In the genomic region with DNA sequence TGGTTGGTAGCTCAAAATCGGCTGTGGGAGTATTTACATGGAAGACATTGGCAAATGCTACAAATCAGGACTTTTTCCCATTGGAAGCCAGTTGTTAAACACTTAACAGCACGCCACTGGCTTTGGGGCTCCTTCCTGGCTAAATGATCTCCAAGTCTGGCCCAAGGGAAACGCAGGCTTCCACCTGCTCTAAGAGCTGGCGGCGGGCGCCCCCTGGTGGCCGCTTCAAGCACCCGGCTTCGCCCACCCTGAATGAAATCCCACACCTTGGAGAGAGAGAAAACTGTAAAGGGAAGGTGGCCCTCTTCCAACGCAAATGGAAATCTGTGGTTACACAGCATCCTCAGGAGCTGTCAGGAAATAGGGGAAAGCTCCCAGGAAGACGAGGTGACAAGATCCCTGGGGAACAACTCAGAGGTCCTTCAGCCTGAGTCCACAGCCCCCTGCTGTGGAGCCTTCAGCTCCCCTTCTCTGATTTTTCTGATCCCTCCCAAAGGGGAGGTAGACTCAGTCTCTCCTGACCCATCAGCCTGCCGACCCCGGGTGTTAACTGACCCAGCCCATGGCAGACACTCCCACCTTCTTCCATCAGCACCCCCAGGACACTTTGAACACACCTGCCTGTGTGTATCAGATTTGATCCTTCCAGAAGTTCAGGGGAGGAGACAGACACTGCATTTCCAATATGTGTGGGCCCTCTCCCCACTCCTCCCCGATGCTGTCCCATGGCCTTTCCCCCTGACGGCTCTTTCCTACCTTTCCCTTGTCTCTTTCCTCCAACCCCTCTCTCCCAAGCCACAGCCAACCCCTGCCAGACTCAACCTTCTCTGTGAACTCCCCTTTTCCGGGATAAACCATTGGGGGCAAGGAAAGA, we compare ENCODE assay signal across 9 cellular contexts. TPM values are rescaled to one million over a fixed set of nuclear protein-coding genes. Genes with fewer than 3 reads are reported as not detected.
DNase-seq lines count a peak whose midpoint lies in the region; ATAC-seq, FAIRE-seq and TF ChIP-seq lines count a peak whose summit lies in the region.
"Had no signal": no experiment of that assay in that cellular context is flagged by ENCODE, and none has a peak within 500 bp of the region (broad histone marks: within the 10 kb centered on the region; RNA-seq: fewer than 3 reads in every experiment).

No MANE protein-coding gene starts in this region.

- CTCF ChIA-PET in HepG2 (lab: Yijun Ruan, JAX; ENCODE audit: low intra/inter-chr PET ratio, low total read pairs): interaction anchor here (1.1 to 3.0 kb wide), 3 partner anchors 54 to 185 kb away, joined by 3 to 45 read pairs (median 3); a partner anchor contains a TSS

- no peak for TF ChIP-seq EP300 in HepG2 (IDR thresholded peaks at IDR 0.05; ENCODE audit: low read depth in 2 of 2, low read length in 2 of 2)
- no peak for TF ChIP-seq EP300 in HepG2 (CRISPR knock-in tag; IDR thresholded peaks at IDR 0.05; ENCODE audit: borderline replicate concordance)

- FAIRE-seq in HepG2 (lab: Jason Lieb, UNC): no peak
- FAIRE-seq: A204.1 had no signal

- H3K9me3 ChIP-seq in HepG2 (ENCODE audit: low read length): no peaks in the 10 kb centered on the region

- in situ Hi-C loops in HepG2 (cut with HindIII; ENCODE audit: extremely low pct_ligation_motif_present, low pct_unique_long_range_greater_than_20kb): loop anchor here (5.0 kb wide), 1 partner anchor 51 kb away; no protein-coding TSS in a partner anchor

- under 1% methylated on average over 9 of the region's 16 CpGs for WGBS in HepG2 (ENCODE audit: low lambda C conversion rate)

- peak overlapping the region; percentile 9 for H2AFZ ChIP-seq in HepG2 (ENCODE audit: low read length)

- H3K36me3 ChIP-seq in HepG2 (replicated peaks in 1 of 2; ENCODE audit: control insufficient read depth in 1 of 2, insufficient read depth in 2 of 2, low read length in 2 of 2): no peaks in the 10 kb centered on the region

- no TSS peak for BruUV-seq in HepG2 (replicated peaks; lab: Mats Ljungman, UMichigan)

- no peak overlapping the region for H3K4me3 ChIP-seq in coronary artery
- H3K4me3 ChIP-seq in HepG2 (replicated peaks in 1 of 3; ENCODE audit: insufficient read depth in 1 of 3, low read depth in 2 of 3, low read length in 3 of 3): no peak overlapping the region

- TF ChIP-seq POLR2A in HepG2 (IDR thresholded peaks at IDR 0.05; ENCODE audit: insufficient read depth in 1 of 2, low read depth in 2 of 2, low read length in 2 of 2): no peak

- H3K4me1 ChIP-seq in HepG2 (ENCODE audit: insufficient read depth, low read length): peaks cover 20% of the 10 kb centered on the region

- DNase-seq in NCI-H1436 (lab: John Stamatoyannopoulos, UW) (peak; percentile 71), NCI-H1436 treated with DMSO at 0.1 percent for 48 hours (lab: John Stamatoyannopoulos, UW) (no peak), NCI-H524 treated with DMSO at 0.1 percent for 48 hours (lab: John Stamatoyannopoulos, UW) (peak; percentile 16), coronary artery (ENCODE audit: low spot score) (no peak), HepG2 (ENCODE audit: low spot score) (peak; percentile 55)
- DNase-seq in activated CD4-positive, alpha-beta T cell treated with anti-CD3 and anti-CD28 coated beads for 48 hours: peak; percentile 86
- DNase-seq in stimulated activated CD4-positive, alpha-beta T cell treated with anti-CD3 and anti-CD28 coated beads, TNF-alpha, amount 100 ng/mL, for 24 hours (ENCODE audit: low read depth in 3 of 3): peak; percentile 58 to 73 (median 62)

- H3K27ac ChIP-seq in coronary artery (no peak overlapping the region), HepG2 (ENCODE audit: extremely low read length, insufficient read depth, low read length) (no peak overlapping the region)

- no peaks in the 10 kb centered on the region for H3K79me2 ChIP-seq in HepG2 (ENCODE audit: insufficient read depth, low read length)

- H3K9ac ChIP-seq in HepG2 (ENCODE audit: insufficient read depth, low read depth, low read length): no peak overlapping the region

- ATAC-seq in HG03439 (IDR thresholded peaks at IDR 0.05; ENCODE audit: unreplicated experiment) (peak; percentile 43), HepG2 (peak; percentile 88)

- peak; percentile 90 for TF ChIP-seq RAD21 in HepG2 (CRISPR knock-in tag; IDR thresholded peaks at IDR 0.05)

- H4K20me1 ChIP-seq in HepG2 (ENCODE audit: insufficient read depth, low read length): no peaks in the 10 kb centered on the region

- TF ChIP-seq CTCF in coronary artery (IDR thresholded peaks at IDR 0.05) (peak; percentile 94), HepG2 (CRISPR knock-in tag; IDR thresholded peaks at IDR 0.05) (peak; percentile 89)

- POLR2A ChIA-PET in HepG2 (lab: Yijun Ruan, JAX): interaction anchor here (1.7 to 2.1 kb wide), 2 partner anchors 56 to 58 kb away, joined by 4 to 13 read pairs; a partner anchor contains a TSS

- no peak overlapping the region; the same call in 1 of the 2 replicates for H3K4me2 ChIP-seq in HepG2 (ENCODE audit: low read depth, low read length)

- peaks cover 0 to 4% of the 10 kb centered on the region in 2 experiments; a peak in 1 of 5 replicates for H3K27me3 ChIP-seq in HepG2 (ENCODE audit: control insufficient read depth in 1 of 2, insufficient read depth in 2 of 2, low read length in 2 of 2)

- intact Hi-C loops in HepG2 (cut with micrococcal nuclease; ENCODE audit: unreplicated experiment): loop anchor here (1.0 kb wide), 2 partner anchors 55 to 628 kb away; no protein-coding TSS in a partner anchor

RNA-seq across cellular contexts. Expression of a gene that starts 15.4 kb away (rescaled TPM):
- not detected in 2 replicates for total RNA-seq in HepG2 (2016; rRNA removed; fragmentation: Illumina TruSeq; extraction: Trizol)
- not detected in 2 replicates for total RNA-seq in HepG2 (2016; cell fraction: cytosol; rRNA removed; fragmentation: Illumina TruSeq; extraction: Trizol; ENCODE audit: low read depth)
- total RNA-seq in HepG2 (2016; cell fraction: insoluble cytoplasmic fraction; rRNA removed; fragmentation: Illumina TruSeq; extraction: Trizol): not detected in 2 replicates
- total RNA-seq in HepG2 (2016; cell fraction: membrane; rRNA removed; fragmentation: Illumina TruSeq; extraction: Trizol): not detected in 2 replicates
- not detected in 2 replicates for total RNA-seq in HepG2 (2016; cell fraction: nucleus; rRNA removed; fragmentation: Illumina TruSeq; extraction: Trizol)
- 0.07 and 0.12 TPM in 2 replicates for polyA plus RNA-seq in HepG2 (2011; rRNA removed)
- 0.07 and 0.08 TPM in 2 replicates for polyA plus RNA-seq in HepG2 (2011; cell fraction: cytosol; rRNA removed)
- polyA plus RNA-seq in HepG2 (2011; cell fraction: nucleus; rRNA removed): 0.14 and 0.16 TPM in 2 replicates
- polyA plus RNA-seq in HepG2 (2012): not detected in 2 replicates
- not detected in 2 replicates for polyA plus RNA-seq in HepG2 (2016; cell fraction: cytosol; fragmentation: Illumina TruSeq; extraction: Trizol; ENCODE audit: low read depth)
- 0.10 TPM in 1 of 2 replicates, not detected in the other for polyA plus RNA-seq in HepG2 (2016; cell fraction: insoluble cytoplasmic fraction; fragmentation: Illumina TruSeq; extraction: Trizol; ENCODE audit: low read depth)
- polyA plus RNA-seq in HepG2 (2016; cell fraction: membrane; fragmentation: Illumina TruSeq; extraction: Trizol; ENCODE audit: low read depth): not detected in 2 replicates
- polyA plus RNA-seq in HepG2 (2016; cell fraction: nucleus; fragmentation: Illumina TruSeq; extraction: Trizol; ENCODE audit: insufficient read depth, low read depth): not detected in 2 replicates
- polyA minus RNA-seq in HepG2 (2011; rRNA and poly(A)+ RNA removed; ENCODE audit: low replicate concordance): 0.26 and 2.7 TPM in 2 replicates
- polyA minus RNA-seq in HepG2 (2011; cell fraction: cytosol; rRNA and poly(A)+ RNA removed): not detected in 2 replicates
- polyA minus RNA-seq in HepG2 (2011; cell fraction: nucleus; rRNA and poly(A)+ RNA removed): not detected in 2 replicates

RNA-seq across cellular contexts. Expression of a gene that starts 20.4 kb away (rescaled TPM):
- not detected in 2 replicates for total RNA-seq in HepG2 (2016; rRNA removed; fragmentation: Illumina TruSeq; extraction: Trizol)
- not detected in 2 replicates for total RNA-seq in HepG2 (2016; cell fraction: cytosol; rRNA removed; fragmentation: Illumina TruSeq; extraction: Trizol; ENCODE audit: low read depth)
- total RNA-seq in HepG2 (2016; cell fraction: insoluble cytoplasmic fraction; rRNA removed; fragmentation: Illumina TruSeq; extraction: Trizol): not detected in 2 replicates
- not detected in 2 replicates for total RNA-seq in HepG2 (2016; cell fraction: membrane; rRNA removed; fragmentation: Illumina TruSeq; extraction: Trizol)
- not detected in 2 replicates for total RNA-seq in HepG2 (2016; cell fraction: nucleus; rRNA removed; fragmentation: Illumina TruSeq; extraction: Trizol)
- polyA plus RNA-seq in HepG2 (2011; rRNA removed): not detected in 2 replicates
- polyA plus RNA-seq in HepG2 (2011; cell fraction: cytosol; rRNA removed): not detected in 2 replicates
- polyA plus RNA-seq in HepG2 (2011; cell fraction: nucleus; rRNA removed): not detected in 2 replicates
- polyA plus RNA-seq in HepG2 (2012): not detected in 2 replicates
- polyA plus RNA-seq in HepG2 (2016; cell fraction: cytosol; fragmentation: Illumina TruSeq; extraction: Trizol; ENCODE audit: low read depth): not detected in 2 replicates
- not detected in 2 replicates for polyA plus RNA-seq in HepG2 (2016; cell fraction: insoluble cytoplasmic fraction; fragmentation: Illumina TruSeq; extraction: Trizol; ENCODE audit: low read depth)
- polyA plus RNA-seq in HepG2 (2016; cell fraction: membrane; fragmentation: Illumina TruSeq; extraction: Trizol; ENCODE audit: low read depth): not detected in 2 replicates
- polyA plus RNA-seq in HepG2 (2016; cell fraction: nucleus; fragmentation: Illumina TruSeq; extraction: Trizol; ENCODE audit: insufficient read depth, low read depth): not detected in 2 replicates
- polyA minus RNA-seq in HepG2 (2011; rRNA and poly(A)+ RNA removed; ENCODE audit: low replicate concordance): not detected in 2 replicates
- not detected in 2 replicates for polyA minus RNA-seq in HepG2 (2011; cell fraction: cytosol; rRNA and poly(A)+ RNA removed)
- polyA minus RNA-seq in HepG2 (2011; cell fraction: nucleus; rRNA and poly(A)+ RNA removed): not detected in 2 replicates

RNA-seq across cellular contexts. Expression of a gene that starts 55.9 kb away (rescaled TPM):
- total RNA-seq in HepG2 (2016; rRNA removed; fragmentation: Illumina TruSeq; extraction: Trizol): 107 and 131 TPM in 2 replicates
- 132 and 143 TPM in 2 replicates for total RNA-seq in HepG2 (2016; cell fraction: cytosol; rRNA removed; fragmentation: Illumina TruSeq; extraction: Trizol; ENCODE audit: low read depth)
- 110 and 134 TPM in 2 replicates for total RNA-seq in HepG2 (2016; cell fraction: insoluble cytoplasmic fraction; rRNA removed; fragmentation: Illumina TruSeq; extraction: Trizol)
- 177 and 190 TPM in 2 replicates for total RNA-seq in HepG2 (2016; cell fraction: membrane; rRNA removed; fragmentation: Illumina TruSeq; extraction: Trizol)
- total RNA-seq in HepG2 (2016; cell fraction: nucleus; rRNA removed; fragmentation: Illumina TruSeq; extraction: Trizol): 57.1 and 61.7 TPM in 2 replicates
- polyA plus RNA-seq in HepG2 (2011; rRNA removed): 85.9 and 94.4 TPM in 2 replicates
- 52.6 and 73.1 TPM in 2 replicates for polyA plus RNA-seq in HepG2 (2011; cell fraction: cytosol; rRNA removed)
- 109 and 121 TPM in 2 replicates for polyA plus RNA-seq in HepG2 (2011; cell fraction: nucleus; rRNA removed)
- polyA plus RNA-seq in HepG2 (2012): 68.8 and 75.6 TPM in 2 replicates
- polyA plus RNA-seq in HepG2 (2016; cell fraction: cytosol; fragmentation: Illumina TruSeq; extraction: Trizol; ENCODE audit: low read depth): 179 and 208 TPM in 2 replicates
- 160 and 163 TPM in 2 replicates for polyA plus RNA-seq in HepG2 (2016; cell fraction: insoluble cytoplasmic fraction; fragmentation: Illumina TruSeq; extraction: Trizol; ENCODE audit: low read depth)
- 188 and 198 TPM in 2 replicates for polyA plus RNA-seq in HepG2 (2016; cell fraction: membrane; fragmentation: Illumina TruSeq; extraction: Trizol; ENCODE audit: low read depth)
- 121 and 125 TPM in 2 replicates for polyA plus RNA-seq in HepG2 (2016; cell fraction: nucleus; fragmentation: Illumina TruSeq; extraction: Trizol; ENCODE audit: insufficient read depth, low read depth)
- polyA minus RNA-seq in HepG2 (2011; rRNA and poly(A)+ RNA removed; ENCODE audit: low replicate concordance): 27.0 and 56.6 TPM in 2 replicates
- polyA minus RNA-seq in HepG2 (2011; cell fraction: cytosol; rRNA and poly(A)+ RNA removed): 22.4 and 23.6 TPM in 2 replicates
- 41.3 and 43.5 TPM in 2 replicates for polyA minus RNA-seq in HepG2 (2011; cell fraction: nucleus; rRNA and poly(A)+ RNA removed)

RNA-seq across cellular contexts. Expression of a gene that starts 57.3 kb away (rescaled TPM):
- 60.7 and 69.9 TPM in 2 replicates for total RNA-seq in HepG2 (2016; rRNA removed; fragmentation: Illumina TruSeq; extraction: Trizol)
- 21.9 and 27.2 TPM in 2 replicates for total RNA-seq in HepG2 (2016; cell fraction: cytosol; rRNA removed; fragmentation: Illumina TruSeq; extraction: Trizol; ENCODE audit: low read depth)
- 55.9 and 75.2 TPM in 2 replicates for total RNA-seq in HepG2 (2016; cell fraction: insoluble cytoplasmic fraction; rRNA removed; fragmentation: Illumina TruSeq; extraction: Trizol)
- 19.7 and 22.5 TPM in 2 replicates for total RNA-seq in HepG2 (2016; cell fraction: membrane; rRNA removed; fragmentation: Illumina TruSeq; extraction: Trizol)
- 77.0 and 82.1 TPM in 2 replicates for total RNA-seq in HepG2 (2016; cell fraction: nucleus; rRNA removed; fragmentation: Illumina TruSeq; extraction: Trizol)
- 15.3 and 16.1 TPM in 2 replicates for polyA plus RNA-seq in HepG2 (2011; rRNA removed)
- polyA plus RNA-seq in HepG2 (2011; cell fraction: cytosol; rRNA removed): 8.3 and 9.4 TPM in 2 replicates
- 27.3 and 39.2 TPM in 2 replicates for polyA plus RNA-seq in HepG2 (2011; cell fraction: nucleus; rRNA removed)
- 26.6 and 31.2 TPM in 2 replicates for polyA plus RNA-seq in HepG2 (2012)
- 2.3 and 2.5 TPM in 2 replicates for polyA plus RNA-seq in HepG2 (2016; cell fraction: cytosol; fragmentation: Illumina TruSeq; extraction: Trizol; ENCODE audit: low read depth)
- 35.5 and 40.7 TPM in 2 replicates for polyA plus RNA-seq in HepG2 (2016; cell fraction: insoluble cytoplasmic fraction; fragmentation: Illumina TruSeq; extraction: Trizol; ENCODE audit: low read depth)
- polyA plus RNA-seq in HepG2 (2016; cell fraction: membrane; fragmentation: Illumina TruSeq; extraction: Trizol; ENCODE audit: low read depth): 5.1 and 6.5 TPM in 2 replicates
- polyA plus RNA-seq in HepG2 (2016; cell fraction: nucleus; fragmentation: Illumina TruSeq; extraction: Trizol; ENCODE audit: insufficient read depth, low read depth): 53.6 and 61.3 TPM in 2 replicates
- 27.4 and 45.1 TPM in 2 replicates for polyA minus RNA-seq in HepG2 (2011; rRNA and poly(A)+ RNA removed; ENCODE audit: low replicate concordance)
- polyA minus RNA-seq in HepG2 (2011; cell fraction: cytosol; rRNA and poly(A)+ RNA removed): 11.9 and 15.4 TPM in 2 replicates
- 155 and 179 TPM in 2 replicates for polyA minus RNA-seq in HepG2 (2011; cell fraction: nucleus; rRNA and poly(A)+ RNA removed)

Comparison
In these comparisons a context has a peak if more than half of its experiments do, and no peak if none do; other contexts are left out.
1. DNase-seq: peak in NCI-H1436 (single experiment), NCI-H524 treated with DMSO at 0.1 percent for 48 hours (single experiment), activated CD4-positive, alpha-beta T cell treated with anti-CD3 and anti-CD28 coated beads for 48 hours (single experiment), HepG2 (single experiment) and stimulated activated CD4-positive, alpha-beta T cell treated with anti-CD3 and anti-CD28 coated beads, TNF-alpha, amount 100 ng/mL, for 24 hours (3 of 3); none in NCI-H1436 treated with DMSO at 0.1 percent for 48 hours (single experiment) and coronary artery (single experiment).